13 cellular contexts compared by ENCODE assay signal in the genomic region with DNA sequence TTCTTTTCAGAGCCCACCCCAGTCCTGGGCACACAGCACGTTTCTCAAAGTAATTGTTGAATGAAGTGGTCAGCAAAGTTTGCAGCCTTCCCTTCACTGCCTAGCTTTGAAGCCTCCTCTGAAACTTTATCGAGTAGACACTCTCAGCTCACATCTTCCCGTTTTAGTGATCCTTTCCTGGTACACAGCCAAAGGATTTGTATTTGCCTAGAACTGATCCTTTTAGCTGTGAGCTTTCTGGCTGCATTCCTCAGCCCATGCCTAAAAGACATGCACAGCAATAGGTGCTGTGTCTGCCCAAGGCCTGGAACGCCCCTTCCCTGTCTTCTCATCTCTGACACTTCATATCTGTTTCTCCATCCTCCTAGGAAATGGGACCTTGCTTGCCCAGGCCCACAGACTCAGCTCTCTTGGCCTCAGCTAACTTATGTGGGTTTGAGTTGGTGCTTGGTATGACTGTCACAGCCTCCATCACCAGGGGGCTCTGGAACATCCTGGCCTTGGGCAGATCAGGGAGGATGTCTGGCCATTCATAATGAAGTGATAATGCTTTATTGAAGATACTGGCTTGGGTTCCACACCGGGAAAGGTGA.
A peak's percentile ranks its signal among the peaks of the same experiment; 100 is the strongest.
DNase-seq lines count a peak whose midpoint lies in the region; ATAC-seq, FAIRE-seq and TF ChIP-seq lines count a peak whose summit lies in the region.
"Had no signal": no experiment of that assay in that cellular context is flagged by ENCODE, and none has a peak within 500 bp of the region (broad histone marks: within the 10 kb centered on the region; RNA-seq: fewer than 3 reads in every experiment).

No MANE protein-coding gene starts in this region.

- H3K4me2 ChIP-seq in GM23338 (no peak overlapping the region), keratinocyte (ENCODE audit: control insufficient read depth, extremely low read depth, insufficient read depth, low read depth, low read length) (no peak overlapping the region)

- H3K36me3 Mint-ChIP-seq in GM23338 (ENCODE audit: low read depth), result no peaks in the 10 kb centered on the region

- H3K27me3 ChIP-seq in GM23338 (ENCODE audit: insufficient read depth) (no peaks in the 10 kb centered on the region), RWPE2 (ENCODE audit: insufficient read depth, poor library complexity, severe bottlenecking) (no peaks in the 10 kb centered on the region), keratinocyte (ENCODE audit: control insufficient read depth, extremely low read depth, insufficient read depth, low read length) (peaks cover 8% of the 10 kb centered on the region)
- H3K27me3 ChIP-seq: right atrium auricular region had no signal

- H3K79me2 ChIP-seq in GM23338 (replicated peaks; ENCODE audit: insufficient read depth), result no peaks in the 10 kb centered on the region
- H3K79me2 ChIP-seq in keratinocyte (ENCODE audit: control insufficient read depth, insufficient read depth, low read length), result no peaks in the 10 kb centered on the region

- no peak overlapping the region for H3K9ac ChIP-seq in keratinocyte (ENCODE audit: control insufficient read depth, extremely low read depth, insufficient read depth, low read length)

- H3K4me3 ChIP-seq in GM23338 (no peak overlapping the region), RWPE2 (ENCODE audit: severe bottlenecking) (no peak overlapping the region), keratinocyte (ENCODE audit: control insufficient read depth in 2 of 3, extremely low read depth in 1 of 3, insufficient read depth in 2 of 3, low read depth in 1 of 3, low read length in 3 of 3) (no peak overlapping the region), skin epidermis (no peak overlapping the region)
- H3K4me3 ChIP-seq: right atrium auricular region had no signal

- FAIRE-seq in keratinocyte (lab: Jason Lieb, UNC), result no peak

- H3K27me3 Mint-ChIP-seq in GM23338 (ENCODE audit: insufficient read depth, low read depth, poor library complexity), result peaks cover 9% of the 10 kb centered on the region

- peak in 1 of 2 experiments; percentile 12; a peak in 1 of 4 replicates for TF ChIP-seq CTCF in GM23338 (conservative IDR thresholded peaks at IDR 0.05; ENCODE audit: low read depth in 2 of 2)
- peak; percentile 8 for TF ChIP-seq CTCF in RWPE2 (IDR thresholded peaks at IDR 0.05; ENCODE audit: poor library complexity, severe bottlenecking)
- TF ChIP-seq CTCF in keratinocyte (optimal IDR thresholded peaks at IDR 0.05 in 1 of 3, IDR thresholded peaks at IDR 0.05 in 1 of 3, conservative IDR thresholded peaks at IDR 0.05 in 1 of 3; ENCODE audit: extremely low read depth in 1 of 3, insufficient read depth in 2 of 3, low read length in 3 of 3), result no peak

- no peaks in the 10 kb centered on the region for H3K9me3 Mint-ChIP-seq in GM23338

- H3K36me3 ChIP-seq in GM23338 (ENCODE audit: insufficient read depth) (no peaks in the 10 kb centered on the region), RWPE2 (ENCODE audit: low read depth) (no peaks in the 10 kb centered on the region), keratinocyte (ENCODE audit: control insufficient read depth in 2 of 2, extremely low read depth in 1 of 2, insufficient read depth in 2 of 2, low read length in 2 of 2) (no peaks in the 10 kb centered on the region)
- H3K36me3 ChIP-seq: right atrium auricular region had no signal

- H3K4me1 Mint-ChIP-seq in GM23338, result no peaks in the 10 kb centered on the region

- H3F3A ChIP-seq in GM23338 (replicated peaks; ENCODE audit: low read depth), result no peaks in the 10 kb centered on the region

- H2AFZ ChIP-seq in GM23338 (peak overlapping the region; percentile 38; the same call in 1 of the 2 replicates), keratinocyte (ENCODE audit: control insufficient read depth, low read length) (peak overlapping the region; percentile 53)

- H3K4me1 ChIP-seq in GM23338 (ENCODE audit: insufficient read depth) (no peaks in the 10 kb centered on the region), RWPE2 (ENCODE audit: insufficient read depth, poor library complexity, severe bottlenecking) (no peaks in the 10 kb centered on the region), keratinocyte (ENCODE audit: control insufficient read depth, extremely low read depth, insufficient read depth, low read length) (no peaks in the 10 kb centered on the region)

- DNase-seq in GM23338 (ENCODE audit: low spot score), result no peak
- peak; percentile 21 for DNase-seq in RWPE2 (ENCODE audit: low spot score)
- no peak for DNase-seq in keratinocyte (ENCODE audit: low read depth, low spot score)
- DNase-seq in NCI-H2107 treated with DMSO at 0.1 percent for 48 hours (lab: John Stamatoyannopoulos, UW; ENCODE audit: unreplicated experiment), result no peak
- DNase-seq: DMS153, NCI-H187 had no signal

- no peak for ATAC-seq in GM23338
- ATAC-seq in RWPE2 (ENCODE audit: low read depth), result peak; percentile 17; the same call in 1 of the 3 replicates
- ATAC-seq in GM21576 (IDR thresholded peaks at IDR 0.05; ENCODE audit: unreplicated experiment), result no peak
- no peak for ATAC-seq in GM18520 (IDR thresholded peaks at IDR 0.05; ENCODE audit: unreplicated experiment)
- ATAC-seq in GM18511 (IDR thresholded peaks at IDR 0.05; ENCODE audit: unreplicated experiment), result no peak

- no peak overlapping the region for H3K4me3 Mint-ChIP-seq in GM23338
- H3K4me3 Mint-ChIP-seq: activated T-helper 1 cell treated with anti-CD3 and anti-CD28 coated beads, Interleukin-12 subunit alpha, Interleukin-12 subunit beta, Interleukin-2, Interleukin-4 antibody, amounts not matched to agents 30 ng/mL and 10 ng/mL and 1 ng/mL, durations not matched to agents 14 hours and 24 hours and 36 hours had no signal

- no peak overlapping the region for H3K27ac Mint-ChIP-seq in GM23338
- H3K27ac Mint-ChIP-seq: activated T-helper 1 cell treated with anti-CD3 and anti-CD28 coated beads, Interleukin-12 subunit alpha, Interleukin-12 subunit beta, Interleukin-2, Interleukin-4 antibody, amounts not matched to agents 30 ng/mL and 10 ng/mL and 1 ng/mL, durations not matched to agents 14 hours and 24 hours and 36 hours had no signal

- H3K9me2 ChIP-seq in GM23338 (ENCODE audit: insufficient read depth), result no peaks in the 10 kb centered on the region

- dilution Hi-C loops in keratinocyte (cut with MboI; ENCODE audit: extremely low pct_ligation_motif_present, low sequenced_read_pairs), result no loop called here

- no peaks in the 10 kb centered on the region; the same call in 1 of the 2 replicates for H4K20me1 ChIP-seq in GM23338 (replicated peaks; ENCODE audit: insufficient read depth)
- no peaks in the 10 kb centered on the region for H4K20me1 ChIP-seq in keratinocyte (ENCODE audit: control insufficient read depth, extremely low read depth, insufficient read depth, low read length)

- H3K9me3 ChIP-seq in RWPE2 (ENCODE audit: severe bottlenecking) (no peaks in the 10 kb centered on the region), keratinocyte (ENCODE audit: control insufficient read depth, low read depth, low read length) (no peaks in the 10 kb centered on the region)
- H3K9me3 ChIP-seq: right atrium auricular region had no signal

- H3K27ac ChIP-seq in GM23338 (ENCODE audit: low read depth), result no peak overlapping the region
- H3K27ac ChIP-seq in RWPE2 (ENCODE audit: poor library complexity, severe bottlenecking), result no peak overlapping the region
- no peak overlapping the region for H3K27ac ChIP-seq in keratinocyte (ENCODE audit: control insufficient read depth, insufficient read depth, low read length)
- H3K27ac ChIP-seq in skin epidermis, result peak overlapping the region in 11 of 21 experiments; percentile 1 to 63 (median 30)
- H3K27ac ChIP-seq: right atrium auricular region, RWPE1 had no signal

- H3K9me1 ChIP-seq in keratinocyte (ENCODE audit: control insufficient read depth, extremely low read depth, insufficient read depth, low read length), result no peaks in the 10 kb centered on the region

TF ChIP-seq in GM23338, 12 proteins besides CTCF, POLR2A, EP300 and RAD21:
- no peak for TF ChIP-seq EZH2 (IDR thresholded peaks at IDR 0.05; ENCODE audit: low read depth, unreplicated experiment)

Comparison
In these comparisons a context has a peak if more than half of its experiments do, and no peak if none do; other contexts are left out.
1. H3K27ac ChIP-seq: peak in skin epidermis (11 of 21); none in GM23338 (single experiment), RWPE2 (single experiment) and keratinocyte (single experiment).